9 cellular contexts compared by ENCODE assay signal in the genomic region with DNA sequence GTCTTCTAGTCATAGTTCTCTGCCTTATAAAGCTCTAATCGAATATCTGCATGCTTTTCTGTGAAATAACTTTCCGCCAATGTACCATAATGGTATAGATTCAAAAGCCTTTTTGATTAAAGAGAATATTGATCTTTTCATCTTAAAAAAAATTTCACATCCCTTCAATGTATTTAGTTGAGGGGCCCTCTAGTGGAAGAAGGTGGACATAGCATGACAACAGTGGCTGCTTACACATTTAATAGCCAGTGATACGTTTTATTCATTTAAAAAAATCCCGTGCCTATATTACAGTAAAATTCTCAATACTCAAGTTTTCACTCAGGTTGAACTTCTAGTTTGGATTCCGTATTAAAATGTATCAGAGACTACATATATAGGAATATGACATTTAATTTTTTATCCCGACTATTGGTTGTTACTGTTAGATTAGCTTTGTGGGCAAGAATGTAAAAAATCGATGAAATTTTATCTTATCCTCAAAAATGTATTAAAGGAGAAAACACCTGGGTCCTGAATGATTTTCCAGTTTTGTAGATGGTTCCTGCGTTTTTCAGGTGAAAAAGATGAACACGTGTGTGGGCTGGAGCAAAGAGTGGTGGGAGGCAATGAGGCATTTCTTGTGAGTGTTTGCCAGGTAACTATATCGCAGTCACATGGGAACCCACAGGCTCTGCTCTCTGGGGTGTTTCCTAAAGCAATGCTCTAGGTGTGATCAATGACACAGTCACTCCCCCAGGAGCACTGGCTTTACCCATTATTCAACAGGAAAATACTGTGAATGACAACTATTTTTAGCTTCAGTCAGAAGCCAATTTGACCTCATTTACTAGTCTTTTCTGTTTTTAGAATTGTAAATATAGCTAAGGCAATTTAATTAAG. TPM values are rescaled to one million over a fixed set of nuclear protein-coding genes. Genes with fewer than 3 reads are reported as not detected.
DNase-seq lines count a peak whose midpoint lies in the region; ATAC-seq, FAIRE-seq and TF ChIP-seq lines count a peak whose summit lies in the region.
"Had no signal": no experiment of that assay in that cellular context is flagged by ENCODE, and none has a peak within 500 bp of the region (broad histone marks: within the 10 kb centered on the region; RNA-seq: fewer than 3 reads in every experiment).

No MANE protein-coding gene starts in this region.

- H2BK120ac ChIP-seq in mesenchymal stem cell (ENCODE audit: low read depth, low read length) = no peak overlapping the region

- intact Hi-C loops in heart left ventricle (cut with DNase I) (no loop called here), Right ventricle myocardium superior (cut with DNase I) (no loop called here)

- H2BK12ac ChIP-seq in mesenchymal stem cell (ENCODE audit: low read length in 2 of 2) = no peak overlapping the region

- TF ChIP-seq CTCF in heart left ventricle (IDR thresholded peaks at IDR 0.05) (peak; percentile 63 to 85 (median 76)), bronchial epithelial cell (IDR thresholded peaks at IDR 0.05; ENCODE audit: insufficient read depth, low read length, severe bottlenecking) (peak; percentile 58)

- no peak overlapping the region for H4K91ac ChIP-seq in mesenchymal stem cell (ENCODE audit: low read length)

- no peak overlapping the region for H3K4me2 ChIP-seq in mesenchymal stem cell (ENCODE audit: low read length, poor library complexity, severe bottlenecking)

- no peak for ATAC-seq in heart left ventricle
- no peak for ATAC-seq in Right ventricle myocardium superior (ENCODE audit: poor library complexity)
- ATAC-seq in HG03439 (IDR thresholded peaks at IDR 0.05; ENCODE audit: unreplicated experiment) = no peak

- no peaks in the 10 kb centered on the region for H3K4me1 ChIP-seq in heart left ventricle
- H3K4me1 ChIP-seq in mesenchymal stem cell (ENCODE audit: control insufficient read depth, insufficient read depth, low read depth, low read length) = no peaks in the 10 kb centered on the region

- no peak overlapping the region for H3K9ac ChIP-seq in mesenchymal stem cell (ENCODE audit: low read length)

- H2AK5ac ChIP-seq in mesenchymal stem cell (ENCODE audit: low read length, severe bottlenecking) = no peak overlapping the region

- no peak overlapping the region for H3K27ac ChIP-seq in heart left ventricle
- H3K27ac ChIP-seq in mesenchymal stem cell (ENCODE audit: low read length, poor library complexity, severe bottlenecking) = no peak overlapping the region

- POLR2A ChIA-PET in HEK293T (lab: Yijun Ruan, JAX) = no interaction called here

- no peak overlapping the region for H3K23ac ChIP-seq in mesenchymal stem cell (ENCODE audit: low read length in 2 of 2)

- WGBS in heart left ventricle, 4 donors = 32 to 33% (median 33%) methylated on average over 10 of the region's 10 CpGs
- WGBS in mesenchymal stem cell = 75% methylated on average over 3 of the region's 10 CpGs

- H4K8ac ChIP-seq in mesenchymal stem cell (ENCODE audit: low read length) = no peak overlapping the region

- no peak overlapping the region for H2AFZ ChIP-seq in mesenchymal stem cell (ENCODE audit: low read depth, low read length)

- H2BK5ac ChIP-seq in mesenchymal stem cell (ENCODE audit: low read depth, low read length, poor library complexity, severe bottlenecking) = no peak overlapping the region

- H3K14ac ChIP-seq in mesenchymal stem cell (ENCODE audit: low read length in 2 of 2) = no peak overlapping the region

- H3K4me3 ChIP-seq in heart left ventricle (no peak overlapping the region), bronchial epithelial cell (ENCODE audit: low read depth, low read length) (no peak overlapping the region), mesenchymal stem cell (ENCODE audit: insufficient read depth in 1 of 2, low read depth in 1 of 2, low read length in 2 of 2) (no peak overlapping the region)

- H3K79me1 ChIP-seq in mesenchymal stem cell (replicated peaks; ENCODE audit: low read length, poor library complexity, severe bottlenecking) = no peaks in the 10 kb centered on the region

- CTCF ChIA-PET in HEK293T (lab: Yijun Ruan, JAX) = interaction anchor here (0.6 to 1.1 kb wide), 5 partner anchors 14 to 212 kb away, joined by 3 to 4 read pairs (median 3); no protein-coding TSS in a partner anchor

- no peak for DNase-seq in heart left ventricle
- no peak for DNase-seq in Right ventricle myocardium superior
- DNase-seq in HEK293T (ENCODE audit: extremely low spot score) = peak; percentile 50
- DNase-seq in NCI-H345 treated with DMSO at 0.1 percent for 48 hours (lab: John Stamatoyannopoulos, UW; ENCODE audit: unreplicated experiment) = peak; percentile 22
- peak; percentile 50 for DNase-seq in bronchial epithelial cell (ENCODE audit: low read depth)
- peak; percentile 52 for DNase-seq in mesenchymal stem cell
- no peak for DNase-seq in NCI-H187 treated with DMSO at 0.1 percent for 48 hours (lab: John Stamatoyannopoulos, UW)

- FAIRE-seq in bronchial epithelial cell (lab: Jason Lieb, UNC) = no peak

- H3K36me3 ChIP-seq in heart left ventricle (no peaks in the 10 kb centered on the region), bronchial epithelial cell (ENCODE audit: control insufficient read depth, insufficient read depth, low read length) (no peaks in the 10 kb centered on the region), mesenchymal stem cell (ENCODE audit: control insufficient read depth in 1 of 2, insufficient read depth in 2 of 2, low read depth in 1 of 2, low read length in 2 of 2) (no peaks in the 10 kb centered on the region)

- H2BK15ac ChIP-seq in mesenchymal stem cell (ENCODE audit: low read depth, poor library complexity, severe bottlenecking) = no peak overlapping the region

- TF ChIP-seq POLR2A in heart left ventricle (IDR thresholded peaks at IDR 0.05) = no peak

- H3K9me3 ChIP-seq in heart left ventricle (no peaks in the 10 kb centered on the region), mesenchymal stem cell (ENCODE audit: control insufficient read depth, low read length) (no peaks in the 10 kb centered on the region)

- peaks cover 0 to 16% (median 2%) of the 10 kb centered on the region in 9 donors for H3K27me3 ChIP-seq in heart left ventricle
- no peaks in the 10 kb centered on the region for H3K27me3 ChIP-seq in bronchial epithelial cell (ENCODE audit: control insufficient read depth, insufficient read depth, low read length)
- peaks cover 3 to 16% of the 10 kb centered on the region in 2 experiments for H3K27me3 ChIP-seq in mesenchymal stem cell (ENCODE audit: control insufficient read depth in 1 of 2, insufficient read depth in 1 of 2, low read length in 2 of 2)

- H3K4ac ChIP-seq in mesenchymal stem cell (ENCODE audit: low read depth in 1 of 2, low read length in 2 of 2) = no peak overlapping the region

- H3K18ac ChIP-seq in mesenchymal stem cell (ENCODE audit: low read depth in 1 of 2, low read length in 2 of 2) = no peak overlapping the region

TF ChIP-seq in HEK293T, 16 proteins besides CTCF, POLR2A, EP300 and RAD21:
- TF ChIP-seq BHLHE40 (IDR thresholded peaks at IDR 0.05; ENCODE audit: borderline replicate concordance) = no peak
- TF ChIP-seq ZNF384 (IDR thresholded peaks at IDR 0.05) = peak; percentile 63
TF ChIP-seq in HEK293T: peak in this region for 1.

RNA-seq across cellular contexts. Expression of a gene that starts 24.1 kb away (rescaled TPM):
- 1 to 10 TPM in 4 of 9 donors, under 1 TPM in 1, not detected in 4; 0.81 to 2.3 (median 1.7) TPM for total RNA-seq in heart left ventricle
- polyA plus RNA-seq in heart left ventricle = under 1 TPM in 1 of 2 donors, not detected in 1; 0.07 TPM
- not detected for total RNA-seq in Right ventricle myocardium superior
- under 0.01 TPM in 2 replicates for total RNA-seq in bronchial epithelial cell
- not detected for polyA plus RNA-seq in mesenchymal stem cell (2013, experiment 1 of 2)
- polyA plus RNA-seq in mesenchymal stem cell (2013, experiment 2 of 2) = not detected
- total RNA-seq: subcutaneous adipose tissue had no signal

Comparison
In these comparisons a context has a peak if more than half of its experiments do, and no peak if none do; other contexts are left out.
1. DNase-seq: peak in HEK293T (single experiment), NCI-H345 treated with DMSO at 0.1 percent for 48 hours (single experiment), bronchial epithelial cell (single experiment) and mesenchymal stem cell (single experiment); none in heart left ventricle (0 of 5), Right ventricle myocardium superior (single experiment) and NCI-H187 treated with DMSO at 0.1 percent for 48 hours (single experiment).